In the genomic region with DNA sequence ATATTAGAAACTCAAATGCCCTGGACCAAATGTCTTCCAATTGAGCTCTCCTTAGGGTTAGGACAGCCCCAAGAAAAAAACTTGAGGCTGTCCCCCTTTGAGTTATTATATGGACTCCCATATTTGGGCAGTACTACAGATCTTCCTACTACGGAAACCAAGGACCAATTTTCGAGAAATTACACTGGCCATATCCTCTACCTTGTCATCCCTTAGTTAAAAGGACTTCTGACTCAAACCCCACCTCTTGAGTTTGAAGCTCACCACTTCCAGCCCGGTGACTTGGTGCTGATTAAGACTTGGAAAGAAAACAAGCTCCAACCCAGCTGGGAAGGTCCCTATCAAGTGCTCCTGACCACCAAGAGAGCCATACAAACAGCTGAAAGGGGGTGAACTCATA, we compare ENCODE assay signal across 25 cellular contexts.
DNase-seq lines count a peak whose midpoint lies in the region; ATAC-seq, FAIRE-seq and TF ChIP-seq lines count a peak whose summit lies in the region.
"Had no signal": no experiment of that assay in that cellular context is flagged by ENCODE, and none has a peak within 500 bp of the region (broad histone marks: within the 10 kb centered on the region; RNA-seq: fewer than 3 reads in every experiment).

No MANE protein-coding gene starts in this region.

- no peaks in the 10 kb centered on the region for H3K79me1 ChIP-seq in neuronal stem cell (ENCODE audit: low read depth, low read length)

- no peak overlapping the region for H2BK120ac ChIP-seq in neuronal stem cell (ENCODE audit: low read depth, low read length)

- peak; percentile 52 for ATAC-seq in GM21717 (IDR thresholded peaks at IDR 0.05; ENCODE audit: unreplicated experiment)
- peak; percentile 60 for ATAC-seq in HG03280 (IDR thresholded peaks at IDR 0.05; ENCODE audit: unreplicated experiment)
- ATAC-seq in GM12878, result no peak; the same call in 1 of the 3 replicates
- ATAC-seq: HCT116, HepG2 had no signal

- no peak for TF ChIP-seq RAD21 in GM12878 (IDR thresholded peaks at IDR 0.05; ENCODE audit: insufficient read depth, low read depth, low read length)

- no peak overlapping the region for H3K4me3 ChIP-seq in GM12878
- H3K4me3 ChIP-seq in neuronal stem cell (ENCODE audit: low read length in 2 of 2), result no peak overlapping the region

- H3K27ac ChIP-seq in GM12878 (ENCODE audit: control insufficient read depth, insufficient read depth), result no peak overlapping the region
- H3K27ac ChIP-seq in neuronal stem cell (replicated peaks; ENCODE audit: low read length), result no peak overlapping the region

- no peak overlapping the region for H2BK12ac ChIP-seq in neuronal stem cell (ENCODE audit: low read length)

- H2BK5ac ChIP-seq in neuronal stem cell (ENCODE audit: low read length), result no peak overlapping the region

- no peaks in the 10 kb centered on the region for H4K20me1 ChIP-seq in GM12878 (ENCODE audit: control insufficient read depth, insufficient read depth)

- no peak for TF ChIP-seq POLR2A in GM12878 (IDR thresholded peaks at IDR 0.05; ENCODE audit: low read depth, low read length)

- H3K9me3 ChIP-seq in GM12878 (replicated peaks; ENCODE audit: control insufficient read depth, insufficient read depth, low read length), result peaks cover 3% of the 10 kb centered on the region; the same call in 2 of the 3 replicates
- no peaks in the 10 kb centered on the region for H3K9me3 ChIP-seq in neuronal stem cell (replicated peaks in 1 of 2; ENCODE audit: control insufficient read depth in 2 of 2, insufficient read depth in 1 of 2, low read depth in 1 of 2, low read length in 2 of 2)
- H3K9me3 ChIP-seq: BE2C had no signal

- no peak overlapping the region for H2AFZ ChIP-seq in GM12878 (ENCODE audit: control insufficient read depth, low read depth, low read length)
- no peak overlapping the region for H2AFZ ChIP-seq in neuronal stem cell (ENCODE audit: low read length)

- TF ChIP-seq CTCF in GM12878 (IDR thresholded peaks at IDR 0.05 in 2 of 3, conservative IDR thresholded peaks at IDR 0.05 in 1 of 3; ENCODE audit: control insufficient read depth in 2 of 3, extremely low read depth in 1 of 3, insufficient read depth in 1 of 3, low read depth in 3 of 3, low read length in 3 of 3) (no peak), GM20000 (IDR thresholded peaks at IDR 0.05; ENCODE audit: extremely low read depth, missing control alignments) (no peak)

- H3K14ac ChIP-seq in neuronal stem cell (ENCODE audit: low read length), result no peak overlapping the region

- SMC1A ChIA-PET in GM12878 (lab: Charles Lee; ENCODE audit: uncharacterized antibody, unreplicated experiment), result no interaction called here

- POLR2A ChIA-PET in GM12878 (lab: Charles Lee), result no interaction called here

- in situ Hi-C loops in GM12878 (cut with MboI), result no loop called here

- CTCF ChIA-PET in GM12878 (lab: Yijun Ruan, JAX), result no interaction called here

- H3K4me1 ChIP-seq in GM12878 (ENCODE audit: control insufficient read depth, insufficient read depth, low read length), result no peaks in the 10 kb centered on the region
- no peaks in the 10 kb centered on the region for H3K4me1 ChIP-seq in neuronal stem cell (ENCODE audit: control insufficient read depth in 2 of 2, insufficient read depth in 1 of 2, low read depth in 1 of 2, low read length in 2 of 2)
- H3K4me1 ChIP-seq: BE2C had no signal

- no peak overlapping the region for H2AK5ac ChIP-seq in neuronal stem cell (ENCODE audit: low read depth, low read length)

- RAD21 ChIA-PET in GM12878 (lab: Charles Lee; ENCODE audit: unreplicated experiment), result no interaction called here

- no peak overlapping the region for H4K91ac ChIP-seq in neuronal stem cell (ENCODE audit: low read depth, low read length, poor library complexity)

- H3K27me3 ChIP-seq in GM12878 (replicated peaks in 1 of 2; ENCODE audit: control insufficient read depth in 2 of 2, insufficient read depth in 2 of 2, low read length in 1 of 2), result no peaks in the 10 kb centered on the region
- no peaks in the 10 kb centered on the region for H3K27me3 ChIP-seq in neuronal stem cell (ENCODE audit: control insufficient read depth in 3 of 3, insufficient read depth in 3 of 3, low read depth in 1 of 3, low read length in 3 of 3)
- H3K27me3 ChIP-seq: BE2C had no signal

- no peak overlapping the region for H3K23ac ChIP-seq in neuronal stem cell (ENCODE audit: low read depth, low read length, poor library complexity)

- no peak for FAIRE-seq in GM12878 (lab: Jason Lieb, UNC)
- FAIRE-seq: A204.1, GM12892, HepG2 had no signal

- no peaks in the 10 kb centered on the region for H3K79me2 ChIP-seq in GM12878 (ENCODE audit: control insufficient read depth, insufficient read depth, low read length)

- TF ChIP-seq EP300 in GM12878 (IDR thresholded peaks at IDR 0.05; ENCODE audit: borderline replicate concordance in 1 of 2, control insufficient read depth in 1 of 2, low read depth in 2 of 2, low read length in 2 of 2), result no peak

- H3K36me3 ChIP-seq in GM12878 (ENCODE audit: control insufficient read depth in 2 of 2, insufficient read depth in 2 of 2, low read length in 1 of 2), result no peaks in the 10 kb centered on the region
- H3K36me3 ChIP-seq in neuronal stem cell (replicated peaks in 1 of 2; ENCODE audit: control insufficient read depth in 2 of 2, insufficient read depth in 2 of 2, low read length in 2 of 2), result no peaks in the 10 kb centered on the region
- H3K36me3 ChIP-seq: BE2C had no signal

- H3K4me2 ChIP-seq in GM12878 (ENCODE audit: control insufficient read depth, insufficient read depth) (no peak overlapping the region), neuronal stem cell (ENCODE audit: insufficient read depth, low read length, poor library complexity, severe bottlenecking) (no peak overlapping the region)

- no peak overlapping the region for H4K8ac ChIP-seq in neuronal stem cell (ENCODE audit: low read depth, low read length)

- no peak overlapping the region for H3K9ac ChIP-seq in GM12878 (ENCODE audit: control insufficient read depth, insufficient read depth, low read length)
- no peak overlapping the region for H3K9ac ChIP-seq in neuronal stem cell (ENCODE audit: low read depth, low read length, poor library complexity)

- BruUV-seq in GM12878 (replicated peaks; lab: Mats Ljungman, UMichigan), result no TSS peak

- 0% methylated on average over 3 of the region's 3 CpGs for WGBS in GM12878 (ENCODE audit: insufficient coverage, insufficient replicate concordance, low lambda C conversion rate, missing lambda C conversion rate)
- no CpG with 5 or more reads among the region's 3 CpGs for WGBS in neuronal stem cell (ENCODE audit: extremely low coverage in 2 of 2, insufficient read length in 2 of 2, insufficient replicate concordance in 1 of 2), 2 donors

- no peak overlapping the region for H2BK15ac ChIP-seq in neuronal stem cell (ENCODE audit: low read length)

- no peak overlapping the region for H3K4ac ChIP-seq in neuronal stem cell (ENCODE audit: low read length)

- DNase-seq in GM12878 (ENCODE audit: low read depth, low spot score), result no peak
- no peak for DNase-seq in neuronal stem cell (ENCODE audit: low spot score)
- no peak for DNase-seq in GM20000 (ENCODE audit: low spot score)
- DNase-seq in stimulated activated CD4-positive, alpha-beta T cell treated with anti-CD3 and anti-CD28 coated beads, Interleukin-15, amount 100 ng/mL, for 24 hours, result no peak
- DNase-seq: ACHN; BE2C; C1 segment of cervical spinal cord; CD4-positive, CD25-positive, alpha-beta regulatory T cell; CD8-positive, alpha-beta memory T cell; COR-L47; DMS 273 treated with DMSO at 0.1 percent for 48 hours; DMS53; DND-41; EL; GOT3; H7; HFFc6; Karpas-422; KBM-7 had no signal

- H3K18ac ChIP-seq in neuronal stem cell (ENCODE audit: low read length), result no peak overlapping the region

- intact Hi-C loops in GM12878 (cut with micrococcal nuclease; ENCODE audit: unreplicated experiment), result no loop called here

TF ChIP-seq in GM12878, 131 proteins besides CTCF, POLR2A, EP300 and RAD21:
- TF ChIP-seq SRF (IDR thresholded peaks at IDR 0.05; ENCODE audit: low read depth in 2 of 2, low read length in 2 of 2), result peak in 1 of 2 experiments; percentile 66; a peak in 2 of 4 replicates
- TF ChIP-seq RUNX3 (IDR thresholded peaks at IDR 0.05; ENCODE audit: low read length), result peak; percentile 20; the same call in 1 of the 2 replicates
- no peak for TF ChIP-seq CHD4 (IDR thresholded peaks at IDR 0.05)
